Comparison of ENCODE assay signal across 8 cellular contexts in the genomic region with DNA sequence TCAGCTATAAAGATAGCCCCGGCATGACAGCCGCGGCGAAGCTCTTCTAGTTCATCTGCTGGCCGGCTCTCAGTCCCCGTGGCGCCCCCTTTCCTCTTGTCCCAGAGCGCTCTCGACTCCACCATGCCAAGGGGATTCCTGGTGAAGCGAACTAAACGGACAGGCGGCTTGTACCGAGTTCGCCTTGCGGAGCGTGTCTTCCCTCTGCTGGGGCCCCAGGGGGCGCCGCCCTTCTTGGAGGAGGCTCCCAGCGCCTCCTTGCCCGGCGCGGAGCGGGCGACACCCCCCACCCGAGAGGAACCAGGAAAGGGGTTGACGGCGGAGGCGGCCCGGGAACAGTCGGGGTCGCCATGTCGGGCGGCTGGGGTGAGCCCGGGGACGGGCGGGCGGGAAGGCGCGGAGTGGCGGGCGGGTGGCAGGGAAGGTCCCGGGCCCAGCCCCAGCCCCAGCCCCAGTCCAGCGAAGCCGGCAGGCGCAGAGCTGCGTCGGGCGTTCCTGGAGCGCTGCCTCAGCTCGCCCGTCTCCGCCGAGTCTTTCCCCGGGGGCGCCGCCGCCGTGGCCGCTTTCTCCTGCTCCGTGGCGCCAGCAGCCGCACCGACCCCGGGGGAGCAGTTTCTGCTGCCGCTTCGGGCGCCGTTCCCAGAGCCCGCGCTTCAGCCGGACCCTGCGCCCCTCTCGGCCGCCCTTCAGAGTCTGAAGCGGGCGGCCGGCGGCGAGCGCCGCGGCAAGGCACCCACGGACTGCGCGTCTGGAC. TPM values are rescaled to one million over a fixed set of nuclear protein-coding genes. Genes with fewer than 3 reads are reported as not detected.
DNase-seq lines count a peak whose midpoint lies in the region; ATAC-seq and TF ChIP-seq lines count a peak whose summit lies in the region.

A gene with protein sequence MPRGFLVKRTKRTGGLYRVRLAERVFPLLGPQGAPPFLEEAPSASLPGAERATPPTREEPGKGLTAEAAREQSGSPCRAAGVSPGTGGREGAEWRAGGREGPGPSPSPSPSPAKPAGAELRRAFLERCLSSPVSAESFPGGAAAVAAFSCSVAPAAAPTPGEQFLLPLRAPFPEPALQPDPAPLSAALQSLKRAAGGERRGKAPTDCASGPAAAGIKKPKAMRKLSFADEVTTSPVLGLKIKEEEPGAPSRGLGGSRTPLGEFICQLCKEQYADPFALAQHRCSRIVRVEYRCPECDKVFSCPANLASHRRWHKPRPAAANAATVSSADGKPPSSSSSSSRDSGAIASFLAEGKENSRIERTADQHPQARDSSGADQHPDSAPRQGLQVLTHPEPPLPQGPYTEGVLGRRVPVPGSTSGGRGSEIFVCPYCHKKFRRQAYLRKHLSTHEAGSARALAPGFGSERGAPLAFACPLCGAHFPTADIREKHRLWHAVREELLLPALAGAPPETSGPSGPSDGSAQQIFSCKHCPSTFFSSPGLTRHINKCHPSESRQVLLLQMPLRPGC (plus strand): TSS at position 35 of the 754 bp plus-strand sequence. CDS start 89 bp downstream, at position 124.

- H3K4me3 Mint-ChIP-seq in brain: peak within 1 kb of the TSS; percentile 86 to 95 (median 88)

- H3K27ac ChIP-seq in HEK293 (ENCODE audit: extremely low read depth, low read depth, low read length): no peak within 1 kb of the TSS
- no peak within 1 kb of the TSS for H3K27ac ChIP-seq in stomach smooth muscle (ENCODE audit: low read length)

- H3K4me3 ChIP-seq in HEK293 (ENCODE audit: low read depth, low read length) (peak within 1 kb of the TSS; percentile 60), stomach smooth muscle (ENCODE audit: low read length in 2 of 2) (peak within 1 kb of the TSS; percentile 48 to 64)

- H3K9ac ChIP-seq in stomach smooth muscle (ENCODE audit: low read length in 2 of 2): no peak within 1 kb of the TSS

- H3K9me3 ChIP-seq in HEK293 (ENCODE audit: control insufficient read depth, insufficient read depth, low read depth, low read length): no peaks in the 10 kb centered on the region
- H3K9me3 ChIP-seq in stomach smooth muscle (ENCODE audit: control insufficient read depth in 2 of 2, low read length in 2 of 2): no peaks in the 10 kb centered on the region

- H3K4me1 ChIP-seq in HEK293 (ENCODE audit: control insufficient read depth, insufficient read depth, low read length): peaks cover 4% of the 10 kb centered on the region; the same call in 1 of the 2 replicates
- H3K4me1 ChIP-seq in stomach smooth muscle (ENCODE audit: control insufficient read depth, insufficient read depth, low read length): peaks cover 18% of the 10 kb centered on the region

- peaks cover 0 to 2% (median 0%) of the 10 kb centered on the region in 5 experiments for H3K9me3 Mint-ChIP-seq in brain

- TF ChIP-seq CTCF in HEK293 (tag by site-specific recombination; IDR thresholded peaks at IDR 0.05) (peak; percentile 47), brain (conservative IDR thresholded peaks at IDR 0.05) (peak in 1 of 2 experiments; percentile 23)

- H3K27me3 Mint-ChIP-seq in brain: peaks cover 82% of the 10 kb centered on the region

- H3K36me3 ChIP-seq in HEK293 (ENCODE audit: control insufficient read depth in 2 of 2, insufficient read depth in 1 of 2, low read length in 2 of 2) (no peaks in the 10 kb centered on the region; a peak in 1 of 3 replicates), stomach smooth muscle (ENCODE audit: control insufficient read depth in 2 of 2, insufficient read depth in 2 of 2, low read length in 2 of 2) (no peaks in the 10 kb centered on the region)

- ATAC-seq in left colon: peak; percentile 30

- intact Hi-C loops in left colon (cut with DNase I, micrococcal nuclease): no loop called here

- H3K36me3 Mint-ChIP-seq in brain: peaks cover 5% of the 10 kb centered on the region

- DNase-seq in DMS153 treated with DMSO at 0.1 percent for 48 hours (lab: John Stamatoyannopoulos, UW; ENCODE audit: unreplicated experiment) (peak; percentile 80), DMS153 (lab: John Stamatoyannopoulos, UW) (no peak), NCI-H446 (lab: John Stamatoyannopoulos, UW) (peak; percentile 31 to 64), left colon (no peak), NCI-H187 treated with DMSO at 0.1 percent for 48 hours (lab: John Stamatoyannopoulos, UW) (no peak)

- peaks cover 5% of the 10 kb centered on the region for H3K4me1 Mint-ChIP-seq in brain

- CTCF ChIA-PET in HEK293 (lab: Yijun Ruan, JAX): interaction anchor here (0.6 to 1.1 kb wide), 5 partner anchors 129 to 927 kb away, joined by 3 to 4 read pairs (median 3); a partner anchor contains a TSS

- H3K27me3 ChIP-seq in stomach smooth muscle (ENCODE audit: control insufficient read depth in 1 of 2, insufficient read depth in 2 of 2, low read length in 2 of 2): peaks cover 21 to 52% of the 10 kb centered on the region in 2 donors

- H3K27ac Mint-ChIP-seq in brain: no peak within 1 kb of the TSS

- POLR2A ChIA-PET in HEK293 (lab: Yijun Ruan, JAX): no interaction called here

TF ChIP-seq in HEK293, 187 proteins besides CTCF, POLR2A, EP300 and RAD21 (continues in another document):
- TF ChIP-seq KLF8 (tag by site-specific recombination; IDR thresholded peaks at IDR 0.05) (peak; percentile 23; the same call in 1 of the 2 replicates), ZNF335 (tag by site-specific recombination; conservative IDR thresholded peaks at IDR 0.05) (peak; percentile 76), KLF16 (tag by site-specific recombination; IDR thresholded peaks at IDR 0.05) (0 out of 2 replicates have a peak, but pooled peaks have one; percentile 8), ZBTB1 (tag by site-specific recombination; IDR thresholded peaks at IDR 0.05) (no peak), ZEB2 (tag by site-specific recombination; IDR thresholded peaks at IDR 0.05) (peak; percentile 14; the same call in 1 of the 2 replicates), SP3 (tag by site-specific recombination; IDR thresholded peaks at IDR 0.05) (0 out of 2 replicates have a peak, but pooled peaks have one; percentile 62), ZBTB8A (tag by site-specific recombination; IDR thresholded peaks at IDR 0.05) (peak; percentile 77), ZFP69B (tag by site-specific recombination; IDR thresholded peaks at IDR 0.05) (no peak), IKZF3 (tag by site-specific recombination; IDR thresholded peaks at IDR 0.05) (peak; percentile 49; the same call in 1 of the 2 replicates), ZBTB20 (tag by site-specific recombination; IDR thresholded peaks at IDR 0.05) (peak; percentile 93)
- TF ChIP-seq, protein P1, sequence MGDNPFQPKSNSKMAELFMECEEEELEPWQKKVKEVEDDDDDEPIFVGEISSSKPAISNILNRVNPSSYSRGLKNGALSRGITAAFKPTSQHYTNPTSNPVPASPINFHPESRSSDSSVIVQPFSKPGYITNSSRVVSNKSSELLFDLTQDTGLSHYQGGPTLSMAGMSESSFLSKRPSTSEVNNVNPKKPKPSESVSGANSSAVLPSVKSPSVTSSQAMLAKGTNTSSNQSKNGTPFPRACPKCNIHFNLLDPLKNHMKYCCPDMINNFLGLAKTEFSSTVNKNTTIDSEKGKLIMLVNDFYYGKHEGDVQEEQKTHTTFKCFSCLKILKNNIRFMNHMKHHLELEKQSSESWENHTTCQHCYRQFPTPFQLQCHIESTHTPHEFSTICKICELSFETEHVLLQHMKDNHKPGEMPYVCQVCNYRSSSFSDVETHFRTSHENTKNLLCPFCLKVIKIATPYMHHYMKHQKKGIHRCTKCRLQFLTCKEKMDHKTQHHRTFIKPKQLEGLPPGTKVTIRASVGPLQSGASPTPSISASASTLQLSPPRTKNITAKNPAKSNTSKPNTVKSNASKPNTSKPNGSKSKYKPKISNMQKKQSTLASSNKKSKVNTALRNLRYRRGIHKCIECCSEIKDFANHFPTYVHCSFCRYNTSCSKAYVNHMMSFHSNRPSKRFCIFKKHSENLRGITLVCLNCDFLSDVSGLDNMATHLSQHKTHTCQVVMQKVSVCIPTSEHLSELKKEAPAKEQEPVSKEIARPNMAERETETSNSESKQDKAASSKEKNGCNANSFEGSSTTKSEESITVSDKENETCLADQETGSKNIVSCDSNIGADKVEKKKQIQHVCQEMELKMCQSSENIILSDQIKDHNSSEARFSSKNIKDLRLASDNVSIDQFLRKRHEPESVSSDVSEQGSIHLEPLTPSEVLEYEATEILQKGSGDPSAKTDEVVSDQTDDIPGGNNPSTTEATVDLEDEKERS (tag by site-specific recombination; IDR thresholded peaks at IDR 0.05): no peak
- TF ChIP-seq, protein P2, sequence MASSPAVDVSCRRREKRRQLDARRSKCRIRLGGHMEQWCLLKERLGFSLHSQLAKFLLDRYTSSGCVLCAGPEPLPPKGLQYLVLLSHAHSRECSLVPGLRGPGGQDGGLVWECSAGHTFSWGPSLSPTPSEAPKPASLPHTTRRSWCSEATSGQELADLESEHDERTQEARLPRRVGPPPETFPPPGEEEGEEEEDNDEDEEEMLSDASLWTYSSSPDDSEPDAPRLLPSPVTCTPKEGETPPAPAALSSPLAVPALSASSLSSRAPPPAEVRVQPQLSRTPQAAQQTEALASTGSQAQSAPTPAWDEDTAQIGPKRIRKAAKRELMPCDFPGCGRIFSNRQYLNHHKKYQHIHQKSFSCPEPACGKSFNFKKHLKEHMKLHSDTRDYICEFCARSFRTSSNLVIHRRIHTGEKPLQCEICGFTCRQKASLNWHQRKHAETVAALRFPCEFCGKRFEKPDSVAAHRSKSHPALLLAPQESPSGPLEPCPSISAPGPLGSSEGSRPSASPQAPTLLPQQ (tag by site-specific recombination; IDR thresholded peaks at IDR 0.05): 0 out of 2 replicates have a peak, but pooled peaks have one; percentile 7
- TF ChIP-seq, protein P3, sequence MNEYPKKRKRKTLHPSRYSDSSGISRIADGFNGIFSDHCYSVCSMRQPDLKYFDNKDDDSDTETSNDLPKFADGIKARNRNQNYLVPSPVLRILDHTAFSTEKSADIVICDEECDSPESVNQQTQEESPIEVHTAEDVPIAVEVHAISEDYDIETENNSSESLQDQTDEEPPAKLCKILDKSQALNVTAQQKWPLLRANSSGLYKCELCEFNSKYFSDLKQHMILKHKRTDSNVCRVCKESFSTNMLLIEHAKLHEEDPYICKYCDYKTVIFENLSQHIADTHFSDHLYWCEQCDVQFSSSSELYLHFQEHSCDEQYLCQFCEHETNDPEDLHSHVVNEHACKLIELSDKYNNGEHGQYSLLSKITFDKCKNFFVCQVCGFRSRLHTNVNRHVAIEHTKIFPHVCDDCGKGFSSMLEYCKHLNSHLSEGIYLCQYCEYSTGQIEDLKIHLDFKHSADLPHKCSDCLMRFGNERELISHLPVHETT (tag by site-specific recombination; IDR thresholded peaks at IDR 0.05): 0 out of 2 replicates have a peak, but pooled peaks have one; percentile 37

RNA-seq across cellular contexts. Expression of the gene that starts here (rescaled TPM):
- 0.48 TPM for polyA plus RNA-seq in brain (ENCODE audit: insufficient read depth, low read depth, low replicate concordance)
- total RNA-seq in left colon: not detected

Comparison
In these comparisons a context has a peak if more than half of its experiments do, and no peak if none do; other contexts are left out.
1. DNase-seq: peak in DMS153 treated with DMSO at 0.1 percent for 48 hours (single experiment) and NCI-H446 (2 of 2); none in DMS153 (single experiment), left colon (0 of 2) and NCI-H187 treated with DMSO at 0.1 percent for 48 hours (single experiment).
2. Peak in ATAC-seq in left colon; RNA of the gene not detected or under 1 TPM.